Comparison of ENCODE assay signal across 8 cellular contexts in genomic region chr19:680287-681028, GRCh38. TPM values are rescaled to one million over a fixed set of nuclear protein-coding genes. Genes with fewer than 3 reads are reported as not detected.
A peak's percentile ranks its signal among the peaks of the same experiment; 100 is the strongest.
DNase-seq lines count a peak whose midpoint lies in the region; ATAC-seq and TF ChIP-seq lines count a peak whose summit lies in the region.

No MANE protein-coding gene starts in this region.

- peaks cover 10% of the 10 kb centered on the region for H3K27me3 ChIP-seq in HL-60 (ENCODE audit: insufficient read depth, poor library complexity, severe bottlenecking)
- peaks cover 24% of the 10 kb centered on the region for H3K27me3 ChIP-seq in ectodermal cell (ENCODE audit: control insufficient read depth, insufficient read depth, low read length, poor library complexity, severe bottlenecking)

- H3K27ac ChIP-seq in HL-60 (replicated peaks), result peak overlapping the region; percentile 82
- peak overlapping the region; percentile 87 for H3K27ac ChIP-seq in ectodermal cell (ENCODE audit: insufficient read depth, low read depth, low read length, poor library complexity, severe bottlenecking)

- intact Hi-C loops in activated CD8-positive, alpha-beta T cell treated with anti-CD3 and anti-CD28 coated beads for 36 hours (cut with micrococcal nuclease), result no loop called here

- H3K9me3 ChIP-seq in ectodermal cell (ENCODE audit: control insufficient read depth, low read length), result no peaks in the 10 kb centered on the region

- no peaks in the 10 kb centered on the region for H3K36me3 Mint-ChIP-seq in activated CD8-positive, alpha-beta T cell treated with anti-CD3 and anti-CD28 coated beads for 36 hours (ENCODE audit: low read depth)
- no peaks in the 10 kb centered on the region for H3K36me3 Mint-ChIP-seq in memory B cell

- no peaks in the 10 kb centered on the region for H3K9me3 Mint-ChIP-seq in activated CD8-positive, alpha-beta T cell treated with anti-CD3 and anti-CD28 coated beads for 36 hours
- H3K9me3 Mint-ChIP-seq in memory B cell, result no peaks in the 10 kb centered on the region

- peak; percentile 98 for DNase-seq in CMK (ENCODE audit: low read depth)
- DNase-seq in HL-60 (ENCODE audit: low read depth in 1 of 2, low spot score in 1 of 2), result peak; percentile 97 to 99
- peak; percentile 91 for DNase-seq in NCI-H82 treated with DMSO at 0.1 percent for 48 hours (lab: John Stamatoyannopoulos, UW; ENCODE audit: unreplicated experiment)
- peak; percentile 100 for DNase-seq in activated CD8-positive, alpha-beta T cell treated with anti-CD3 and anti-CD28 coated beads for 36 hours
- peak; percentile 94 to 96 for DNase-seq in memory B cell (ENCODE audit: low spot score in 2 of 2)
- DNase-seq in stimulated activated CD8-positive, alpha-beta memory T cell treated with anti-CD3 and anti-CD28 coated beads, Interleukin-12 subunit alpha, Interleukin-12 subunit beta, amount 100 ng/mL, for 1 hour (ENCODE audit: low read depth), result peak; percentile 98

- H3K27me3 Mint-ChIP-seq in activated CD8-positive, alpha-beta T cell treated with anti-CD3 and anti-CD28 coated beads for 36 hours, result peaks cover 5% of the 10 kb centered on the region
- H3K27me3 Mint-ChIP-seq in memory B cell, result peaks cover 3% of the 10 kb centered on the region

- peak; percentile 23 for TF ChIP-seq CTCF in HL-60 (IDR thresholded peaks at IDR 0.05; ENCODE audit: insufficient read depth, low read length)
- TF ChIP-seq CTCF in activated CD8-positive, alpha-beta T cell treated with anti-CD3 and anti-CD28 coated beads for 36 hours (IDR thresholded peaks at IDR 0.05), result no peak

- CTCF ChIA-PET in activated CD8-positive, alpha-beta T cell treated with anti-CD3 and anti-CD28 coated beads for 36 hours (lab: Charles Lee), result interaction anchor here (1.3 to 1.4 kb wide), 2 partner anchors 10 to 14 kb away, joined by 4 to 8 read pairs; no protein-coding TSS in a partner anchor

- peaks cover 2% of the 10 kb centered on the region for H3K4me1 Mint-ChIP-seq in activated CD8-positive, alpha-beta T cell treated with anti-CD3 and anti-CD28 coated beads for 36 hours (ENCODE audit: low read depth)
- H3K4me1 Mint-ChIP-seq in memory B cell, result peaks cover 5% of the 10 kb centered on the region

- H3K4me1 ChIP-seq in ectodermal cell (ENCODE audit: control insufficient read depth, insufficient read depth, low read length), result peaks cover 3% of the 10 kb centered on the region

- H3K36me3 ChIP-seq in ectodermal cell (ENCODE audit: control insufficient read depth, insufficient read depth, low read length), result no peaks in the 10 kb centered on the region

- WGBS in ectodermal cell, 2 experiments, result 0 to 1% methylated on average over 70 of the region's 70 CpGs

- H3K4me3 Mint-ChIP-seq in activated CD8-positive, alpha-beta T cell treated with anti-CD3 and anti-CD28 coated beads for 36 hours, result peak overlapping the region; percentile 79
- peak overlapping the region; percentile 91 for H3K4me3 Mint-ChIP-seq in memory B cell

- H3K4me3 ChIP-seq in HL-60 (replicated peaks; ENCODE audit: insufficient read depth, low read length) (peak overlapping the region; percentile 59), ectodermal cell (ENCODE audit: insufficient read depth, low read depth, low read length) (peak overlapping the region; percentile 79)

- H3K27ac Mint-ChIP-seq in activated CD8-positive, alpha-beta T cell treated with anti-CD3 and anti-CD28 coated beads for 36 hours, result peak overlapping the region; percentile 100
- peak overlapping the region; percentile 94 for H3K27ac Mint-ChIP-seq in memory B cell

- ATAC-seq in GM19463 (IDR thresholded peaks at IDR 0.05; ENCODE audit: unreplicated experiment), result peak; percentile 80
- ATAC-seq in activated CD8-positive, alpha-beta T cell treated with anti-CD3 and anti-CD28 coated beads for 36 hours, result peak; percentile 82
- peak; percentile 75 for ATAC-seq in memory B cell (ENCODE audit: low read depth)

- POLR2A ChIA-PET in activated CD8-positive, alpha-beta T cell treated with anti-CD3 and anti-CD28 coated beads for 36 hours (lab: Charles Lee), result interaction anchor here (0.6 to 1.2 kb wide), 5 partner anchors 7 to 402 kb away, joined by 3 to 4 read pairs (median 4); partner anchors contain the start of gene RNF126

RNA-seq across cellular contexts. Expression of gene FSTL3, which starts 4.3 kb away (rescaled TPM):
- total RNA-seq in activated CD8-positive, alpha-beta T cell treated with anti-CD3 and anti-CD28 coated beads for 36 hours, result 10 to 100 TPM; 12.3 TPM
- 7.5 TPM for polyA plus RNA-seq in ectodermal cell (2013, experiment 1 of 4)
- polyA plus RNA-seq in ectodermal cell (2013, experiment 2 of 4), result 7.2 TPM
- 8.0 TPM for polyA plus RNA-seq in ectodermal cell (2013, experiment 3 of 4)
- polyA plus RNA-seq in ectodermal cell (2013, experiment 4 of 4), result 7.2 TPM

RNA-seq across cellular contexts. Expression of gene PRSS57, which starts 14.8 kb away (rescaled TPM):
- not detected for total RNA-seq in activated CD8-positive, alpha-beta T cell treated with anti-CD3 and anti-CD28 coated beads for 36 hours
- polyA plus RNA-seq in ectodermal cell (2013, experiment 1 of 4), result not detected
- not detected for polyA plus RNA-seq in ectodermal cell (2013, experiment 2 of 4)
- polyA plus RNA-seq in ectodermal cell (2013, experiment 3 of 4), result not detected
- not detected for polyA plus RNA-seq in ectodermal cell (2013, experiment 4 of 4)

RNA-seq across cellular contexts. Expression of gene RNF126, which starts 17.4 kb away (rescaled TPM):
- total RNA-seq in activated CD8-positive, alpha-beta T cell treated with anti-CD3 and anti-CD28 coated beads for 36 hours, result 100 to 1,000 TPM in 1 of 2 experiments, 10 to 100 TPM in 1; 99.1 to 101 TPM
- polyA plus RNA-seq in ectodermal cell (2013, experiment 1 of 4), result 44.2 TPM
- 48.1 TPM for polyA plus RNA-seq in ectodermal cell (2013, experiment 2 of 4)
- 51.1 TPM for polyA plus RNA-seq in ectodermal cell (2013, experiment 3 of 4)
- polyA plus RNA-seq in ectodermal cell (2013, experiment 4 of 4), result 47.9 TPM

RNA-seq across cellular contexts. Expression of gene PALM, which starts 28.3 kb away (rescaled TPM):
- under 1 TPM; 0.22 to 0.36 TPM for total RNA-seq in activated CD8-positive, alpha-beta T cell treated with anti-CD3 and anti-CD28 coated beads for 36 hours
- 52.6 TPM for polyA plus RNA-seq in ectodermal cell (2013, experiment 1 of 4)
- polyA plus RNA-seq in ectodermal cell (2013, experiment 2 of 4), result 61.0 TPM
- polyA plus RNA-seq in ectodermal cell (2013, experiment 3 of 4), result 61.0 TPM
- polyA plus RNA-seq in ectodermal cell (2013, experiment 4 of 4), result 60.8 TPM

RNA-seq across cellular contexts. Expression of gene FGF22, which starts 40.8 kb away (rescaled TPM):
- total RNA-seq in activated CD8-positive, alpha-beta T cell treated with anti-CD3 and anti-CD28 coated beads for 36 hours, result under 1 TPM in 1 of 2 experiments, not detected in 1; 0.16 TPM
- polyA plus RNA-seq in ectodermal cell (2013, experiment 1 of 4), result 0.43 TPM
- 0.34 TPM for polyA plus RNA-seq in ectodermal cell (2013, experiment 2 of 4)
- 0.53 TPM for polyA plus RNA-seq in ectodermal cell (2013, experiment 3 of 4)
- 0.20 TPM for polyA plus RNA-seq in ectodermal cell (2013, experiment 4 of 4)

Comparison
In these comparisons a context has a peak if more than half of its experiments do, and no peak if none do; other contexts are left out.
1. Peak in every context shown above with its lines: DNase-seq, ATAC-seq, H3K4me3 ChIP-seq and H3K27ac ChIP-seq.